ENCODE assay signal across 8 cellular contexts in genomic region chr10:110500515-110500905, GRCh38. TPM values are rescaled to one million over a fixed set of nuclear protein-coding genes. Genes with fewer than 3 reads are reported as not detected.
DNase-seq lines count a peak whose midpoint lies in the region; ATAC-seq and TF ChIP-seq lines count a peak whose summit lies in the region.

No MANE protein-coding gene starts in this region.

- no peak overlapping the region for H2BK12ac ChIP-seq in H9 (ENCODE audit: insufficient read length, low read depth, low read length)

- H2BK5ac ChIP-seq in H9 (ENCODE audit: insufficient read length, low read length), result no peak overlapping the region

- no peak overlapping the region for H3K18ac ChIP-seq in H9 (ENCODE audit: insufficient read length, low read depth, low read length)

- H3K4ac ChIP-seq in H9 (ENCODE audit: low read depth, low read length), result no peak overlapping the region

- H3K23ac ChIP-seq in H9 (ENCODE audit: insufficient read length, low read depth, low read length), result no peak overlapping the region

- no CpG with 5 or more reads among the region's 3 CpGs for WGBS in H9 (ENCODE audit: extremely low coverage, insufficient read length, low lambda C conversion rate)
- 21 to 29% methylated on average over 2 to 3 of the region's 3 CpGs for WGBS in gastroesophageal sphincter (ENCODE audit: low coverage in 1 of 2), 2 donors

- H3K4me1 ChIP-seq in H9 (ENCODE audit: insufficient read depth, low read length) (peaks cover 12% of the 10 kb centered on the region), gastroesophageal sphincter (peaks cover 7 to 93% (median 51%) of the 10 kb centered on the region in 3 donors), Karpas-422 (ENCODE audit: low read length) (peaks cover 53% of the 10 kb centered on the region)

- H3K9ac ChIP-seq in H9 (ENCODE audit: extremely low read depth, insufficient read length, low read length) (no peak overlapping the region), Karpas-422 (ENCODE audit: low read length) (no peak overlapping the region)

- peaks cover 25% of the 10 kb centered on the region for H3K23me2 ChIP-seq in H9 (ENCODE audit: insufficient read length, low read depth, low read length, poor library complexity, severe bottlenecking)

- H4K20me1 ChIP-seq in H9 (ENCODE audit: control insufficient read depth, insufficient read depth, insufficient read length) (peaks cover 4% of the 10 kb centered on the region), Karpas-422 (ENCODE audit: insufficient read depth, low read depth, low read length) (peaks cover 71% of the 10 kb centered on the region)

- no peak overlapping the region for H4K5ac ChIP-seq in H9 (ENCODE audit: insufficient read length, low read depth, low read length)

- no peaks in the 10 kb centered on the region for H3K36me3 ChIP-seq in gastroesophageal sphincter
- H3K36me3 ChIP-seq in Karpas-422 (ENCODE audit: insufficient read depth, low read length), result 0 out of 2 replicates have a peak, but pooled peaks cover 9% of the 10 kb centered on the region

- peak overlapping the region in 1 of 2 donors; percentile 62 for H3K4me3 ChIP-seq in gastroesophageal sphincter
- no peak overlapping the region for H3K4me3 ChIP-seq in Karpas-422 (ENCODE audit: low read length)

- peak overlapping the region; percentile 47 for H3K4me2 ChIP-seq in H9 (ENCODE audit: insufficient read depth, insufficient read length, low read length)
- H3K4me2 ChIP-seq in Karpas-422 (ENCODE audit: low read depth, low read length, poor library complexity, severe bottlenecking), result no peak overlapping the region

- peaks cover 38% of the 10 kb centered on the region for H3K27me3 Mint-ChIP-seq in H9 (ENCODE audit: low read depth)
- H3K27me3 Mint-ChIP-seq in activated CD4-positive, alpha-beta memory T cell treated with anti-CD3 and anti-CD28 coated beads, Interleukin-2, amount 10 ng/mL, durations not matched to agents 7 days and 5 days, result no peaks in the 10 kb centered on the region
- H3K27me3 Mint-ChIP-seq in stimulated activated memory B cell treated with anti-CD40 and anti-IgM and Interleukin-4, amounts not matched to agents 10 μg/mL and 1 μg/mL and 100 μg/mL, for 72 hours, result no peaks in the 10 kb centered on the region

- no peak for TF ChIP-seq POLR2A in gastroesophageal sphincter (IDR thresholded peaks at IDR 0.05)

- H3K27ac ChIP-seq in H9 (ENCODE audit: insufficient read length, low read depth, low read length) (no peak overlapping the region), gastroesophageal sphincter (peak overlapping the region in 3 of 4 donors; percentile 70 to 91 (median 86)), Karpas-422 (ENCODE audit: low read length) (no peak overlapping the region)

- no peaks in the 10 kb centered on the region for H3K9me2 ChIP-seq in Karpas-422 (replicated peaks; ENCODE audit: insufficient read depth, low read length)

- TF ChIP-seq EP300 in gastroesophageal sphincter (IDR thresholded peaks at IDR 0.05), result no peak

- CTCF ChIA-PET in activated CD4-positive, alpha-beta memory T cell treated with anti-CD3 and anti-CD28 coated beads, Interleukin-2, amount 10 ng/mL, durations not matched to agents 7 days and 5 days (lab: Charles Lee), result interaction anchor here (1.7 to 9.1 kb wide), 4 partner anchors 85 to 195 kb away, joined by 6 to 132 read pairs (median 32); partner anchors contain the start of gene SMNDC1

- ATAC-seq in gastroesophageal sphincter (no peak), HG02678 (IDR thresholded peaks at IDR 0.05; ENCODE audit: unreplicated experiment) (no peak)
- ATAC-seq in stimulated activated memory B cell treated with anti-CD40 and anti-IgM and Interleukin-4, amounts not matched to agents 10 μg/mL and 1 μg/mL and 100 μg/mL, for 72 hours, result no peak

- TF ChIP-seq CTCF in H9 (conservative IDR thresholded peaks at IDR 0.05) (no peak), gastroesophageal sphincter (IDR thresholded peaks at IDR 0.05) (no peak)

- H4K8ac ChIP-seq in H9 (replicated peaks; ENCODE audit: insufficient read length, low read depth, low read length), result no peak overlapping the region

- H2AFZ ChIP-seq in H9 (ENCODE audit: low read length), result no peak overlapping the region
- no peak overlapping the region for H2AFZ ChIP-seq in Karpas-422 (ENCODE audit: low read length)

- H3K27ac Mint-ChIP-seq in H9, result no peak overlapping the region
- H3K27ac Mint-ChIP-seq in activated CD4-positive, alpha-beta memory T cell treated with anti-CD3 and anti-CD28 coated beads, Interleukin-2, amount 10 ng/mL, durations not matched to agents 7 days and 5 days, result peak overlapping the region; percentile 96
- H3K27ac Mint-ChIP-seq in stimulated activated memory B cell treated with anti-CD40 and anti-IgM and Interleukin-4, amounts not matched to agents 10 μg/mL and 1 μg/mL and 100 μg/mL, for 72 hours, result no peak overlapping the region

- H3K4me3 Mint-ChIP-seq in H9, result peak overlapping the region; percentile 78 to 92
- peak overlapping the region; percentile 99 for H3K4me3 Mint-ChIP-seq in activated CD4-positive, alpha-beta memory T cell treated with anti-CD3 and anti-CD28 coated beads, Interleukin-2, amount 10 ng/mL, durations not matched to agents 7 days and 5 days
- H3K4me3 Mint-ChIP-seq in stimulated activated memory B cell treated with anti-CD40 and anti-IgM and Interleukin-4, amounts not matched to agents 10 μg/mL and 1 μg/mL and 100 μg/mL, for 72 hours, result peak overlapping the region; percentile 24

- no peak overlapping the region for H3K56ac ChIP-seq in H9 (ENCODE audit: insufficient read length, low read depth, low read length)

- no peak overlapping the region for H2BK20ac ChIP-seq in H9 (ENCODE audit: low read depth, low read length, poor library complexity, severe bottlenecking)

- peaks cover 21% of the 10 kb centered on the region; the same call in 1 of the 2 replicates for H3K79me2 ChIP-seq in H9 (ENCODE audit: insufficient read depth, low read length)
- 0 out of 2 replicates have a peak, but pooled peaks cover 3% of the 10 kb centered on the region for H3K79me2 ChIP-seq in Karpas-422 (ENCODE audit: low read length)

- no peak overlapping the region for H2BK120ac ChIP-seq in H9 (ENCODE audit: low read depth, low read length, poor library complexity, severe bottlenecking)

- peaks cover 0 to 2% of the 10 kb centered on the region in 2 experiments; a peak in 3 of 5 replicates for H3K9me3 Mint-ChIP-seq in H9
- no peaks in the 10 kb centered on the region for H3K9me3 Mint-ChIP-seq in activated CD4-positive, alpha-beta memory T cell treated with anti-CD3 and anti-CD28 coated beads, Interleukin-2, amount 10 ng/mL, durations not matched to agents 7 days and 5 days
- no peaks in the 10 kb centered on the region for H3K9me3 Mint-ChIP-seq in stimulated activated memory B cell treated with anti-CD40 and anti-IgM and Interleukin-4, amounts not matched to agents 10 μg/mL and 1 μg/mL and 100 μg/mL, for 72 hours

- no peak overlapping the region for H3K14ac ChIP-seq in H9 (ENCODE audit: insufficient read depth, low read length)

- no peak overlapping the region for H4K91ac ChIP-seq in H9 (ENCODE audit: insufficient read length, low read depth, low read length)

- H2BK15ac ChIP-seq in H9 (ENCODE audit: low read depth, low read length), result no peak overlapping the region

- H2AK5ac ChIP-seq in H9 (ENCODE audit: insufficient read length, low read length), result no peak overlapping the region

- no peak for DNase-seq in H9
- no peak for DNase-seq in activated CD4-positive, alpha-beta memory T cell treated with anti-CD3 and anti-CD28 coated beads, Interleukin-2, amount 10 ng/mL, durations not matched to agents 7 days and 5 days
- no peak for DNase-seq in globus pallidus (ENCODE audit: low spot score)
- DNase-seq in OCI-M1 (lab: John Stamatoyannopoulos, UW), result no peak
- DNase-seq in Karpas-422, result no peak

- H3T11ph ChIP-seq in H9 (ENCODE audit: low read length), result no peak overlapping the region

- H3K79me1 ChIP-seq in H9 (ENCODE audit: insufficient read depth, low read depth, low read length, poor library complexity, severe bottlenecking), result no peaks in the 10 kb centered on the region

- H3K9me3 ChIP-seq in H9 (ENCODE audit: control insufficient read depth, low read depth, low read length) (no peaks in the 10 kb centered on the region), gastroesophageal sphincter (no peaks in the 10 kb centered on the region), Karpas-422 (ENCODE audit: low read length) (no peaks in the 10 kb centered on the region)

- H3K27me3 ChIP-seq in H9 (ENCODE audit: insufficient read depth, low read length), result no peaks in the 10 kb centered on the region; the same call in 1 of the 2 replicates
- H3K27me3 ChIP-seq in gastroesophageal sphincter, result no peaks in the 10 kb centered on the region
- H3K27me3 ChIP-seq in Karpas-422 (ENCODE audit: low read length), result no peaks in the 10 kb centered on the region; the same call in 1 of the 2 replicates

- H3K36me3 Mint-ChIP-seq in H9 (ENCODE audit: insufficient read depth in 1 of 3, low read depth in 3 of 3), result peaks cover 10 to 29% (median 17%) of the 10 kb centered on the region in 3 experiments; a peak in 4 of 7 replicates
- peaks cover 86% of the 10 kb centered on the region for H3K36me3 Mint-ChIP-seq in activated CD4-positive, alpha-beta memory T cell treated with anti-CD3 and anti-CD28 coated beads, Interleukin-2, amount 10 ng/mL, durations not matched to agents 7 days and 5 days (ENCODE audit: low read depth)
- peaks cover 6% of the 10 kb centered on the region for H3K36me3 Mint-ChIP-seq in stimulated activated memory B cell treated with anti-CD40 and anti-IgM and Interleukin-4, amounts not matched to agents 10 μg/mL and 1 μg/mL and 100 μg/mL, for 72 hours

- peaks cover 50 to 56% of the 10 kb centered on the region in 2 experiments for H3K4me1 Mint-ChIP-seq in H9
- peaks cover 66% of the 10 kb centered on the region for H3K4me1 Mint-ChIP-seq in activated CD4-positive, alpha-beta memory T cell treated with anti-CD3 and anti-CD28 coated beads, Interleukin-2, amount 10 ng/mL, durations not matched to agents 7 days and 5 days
- peaks cover 90% of the 10 kb centered on the region for H3K4me1 Mint-ChIP-seq in stimulated activated memory B cell treated with anti-CD40 and anti-IgM and Interleukin-4, amounts not matched to agents 10 μg/mL and 1 μg/mL and 100 μg/mL, for 72 hours

- POLR2A ChIA-PET in activated CD4-positive, alpha-beta memory T cell treated with anti-CD3 and anti-CD28 coated beads, Interleukin-2, amount 10 ng/mL, durations not matched to agents 7 days and 5 days (lab: Charles Lee), result interaction anchor here (1.0 to 15.1 kb wide), 13 partner anchors 11 to 289 kb away, joined by 3 to 431 read pairs (median 9); partner anchors contain the start of genes SMC3 and SMNDC1

RNA-seq across cellular contexts. Expression of gene DUSP5, which starts 2.8 kb away (rescaled TPM):
- total RNA-seq in H9 (2021) (29.3 and 29.4 TPM in 2 replicates), gastroesophageal sphincter (1 to 10 TPM; 2.5 to 9.8 (median 3.5) TPM)
- total RNA-seq in activated CD4-positive, alpha-beta memory T cell treated with anti-CD3 and anti-CD28 coated beads, Interleukin-2, amount 10 ng/mL, durations not matched to agents 7 days and 5 days, result 100 to 1,000 TPM; 143 TPM
- total RNA-seq in Karpas-422 (2014; rRNA removed; shearing (Covaris generic); ENCODE audit: low replicate concordance), result 23.6 and 26.6 TPM in 2 replicates

Comparison
In these comparisons a context has a peak if more than half of its experiments do, and no peak if none do; other contexts are left out.
1. H3K27ac ChIP-seq: peak in gastroesophageal sphincter (3 of 4); none in H9 (single experiment) and Karpas-422 (single experiment).
2. H3K4me3 Mint-ChIP-seq: peak in every context shown above with its lines; median percentile 99 in activated CD4-positive, alpha-beta memory T cell treated with anti-CD3 and anti-CD28 coated beads, Interleukin-2, amount 10 ng/mL, durations not matched to agents 7 days and 5 days; 85 in H9; 24 in stimulated activated memory B cell treated with anti-CD40 and anti-IgM and Interleukin-4, amounts not matched to agents 10 μg/mL and 1 μg/mL and 100 μg/mL, for 72 hours.